9 cellular contexts compared by ENCODE assay signal in the genomic region with DNA sequence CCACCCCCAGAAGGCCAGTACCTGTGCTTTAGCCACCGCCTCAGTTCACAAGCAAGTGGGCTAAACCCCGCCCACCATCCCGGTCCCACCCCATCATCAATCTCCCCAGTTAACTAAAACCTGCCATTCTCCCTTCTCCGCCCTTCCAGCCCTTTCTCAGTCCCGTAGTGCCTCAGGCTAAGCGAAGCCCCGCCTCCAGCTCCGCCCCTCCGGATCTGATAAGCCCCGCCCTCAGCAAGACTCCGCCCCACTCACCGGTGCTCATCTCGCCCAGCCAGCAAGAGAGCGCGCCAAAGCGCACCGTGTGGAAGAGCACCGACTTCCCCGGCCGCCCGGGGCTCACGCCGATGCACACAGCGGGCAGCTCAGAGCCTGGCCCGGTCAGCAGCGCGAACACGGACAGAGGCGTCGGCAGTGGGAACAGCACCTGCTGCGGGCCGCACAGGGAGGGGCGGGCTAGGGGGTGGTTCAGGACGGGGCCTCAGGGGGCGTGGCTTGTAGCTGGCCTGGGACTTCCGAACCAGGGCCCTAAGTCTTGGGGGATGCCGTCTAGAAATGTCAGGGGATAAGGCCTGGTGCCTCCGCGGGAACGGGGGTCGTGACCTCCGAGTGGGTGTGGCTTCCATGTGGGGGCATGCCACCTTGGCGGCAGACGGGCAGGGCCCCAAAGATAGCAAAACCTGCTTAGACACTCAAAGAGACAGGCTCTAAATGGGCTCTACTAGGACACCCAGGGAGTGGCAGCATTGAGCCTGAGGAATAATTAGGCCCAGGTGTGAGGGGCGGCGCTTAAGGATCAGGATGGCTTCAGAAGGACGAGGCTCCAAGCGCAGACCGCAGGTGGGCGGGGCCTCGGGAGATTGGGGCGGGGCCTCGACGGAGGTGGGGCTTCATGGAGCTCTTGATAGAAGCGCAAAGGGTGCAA. TPM values are rescaled to one million over a fixed set of nuclear protein-coding genes. Genes with fewer than 3 reads are reported as not detected.
DNase-seq lines count a peak whose midpoint lies in the region; ATAC-seq and TF ChIP-seq lines count a peak whose summit lies in the region.
"Had no signal": no experiment of that assay in that cellular context is flagged by ENCODE, and none has a peak within 500 bp of the region (broad histone marks: within the 10 kb centered on the region; RNA-seq: fewer than 3 reads in every experiment).

No MANE protein-coding gene starts in this region.

- H3K4me3 Mint-ChIP-seq in Caco-2 (ENCODE audit: unreplicated experiment) = peak overlapping the region; percentile 85
- no peak overlapping the region for H3K4me3 Mint-ChIP-seq in activated naive CD4-positive, alpha-beta T cell treated with anti-CD3 and anti-CD28 coated beads for 36 hours
- peak overlapping the region; percentile 89 for H3K4me3 Mint-ChIP-seq in type B pancreatic cell
- H3K4me3 Mint-ChIP-seq in effector memory CD8-positive, alpha-beta T cell = no peak overlapping the region
- H3K4me3 Mint-ChIP-seq: naive thymus-derived CD8-positive, alpha-beta T cell had no signal

- ATAC-seq in left colon (peak; percentile 82), GM18861 (IDR thresholded peaks at IDR 0.05; ENCODE audit: unreplicated experiment) (no peak)
- no peak for ATAC-seq in effector memory CD8-positive, alpha-beta T cell (replicated peaks)
- ATAC-seq: naive thymus-derived CD8-positive, alpha-beta T cell had no signal

- H3K9me3 ChIP-seq in Caco-2 = no peaks in the 10 kb centered on the region

- H3K27ac Mint-ChIP-seq in Caco-2 (ENCODE audit: unreplicated experiment) (peak overlapping the region; percentile 69), type B pancreatic cell (peak overlapping the region; percentile 68)
- no peak overlapping the region for H3K27ac Mint-ChIP-seq in activated naive CD4-positive, alpha-beta T cell treated with anti-CD3 and anti-CD28 coated beads for 36 hours
- H3K27ac Mint-ChIP-seq in effector memory CD8-positive, alpha-beta T cell = no peak overlapping the region

- H3K36me3 Mint-ChIP-seq in Caco-2 (ENCODE audit: insufficient read depth, unreplicated experiment) (peaks cover 5% of the 10 kb centered on the region), type B pancreatic cell (no peaks in the 10 kb centered on the region)
- peaks cover 29% of the 10 kb centered on the region for H3K36me3 Mint-ChIP-seq in activated naive CD4-positive, alpha-beta T cell treated with anti-CD3 and anti-CD28 coated beads for 36 hours (ENCODE audit: low read depth)
- peaks cover 61% of the 10 kb centered on the region for H3K36me3 Mint-ChIP-seq in effector memory CD8-positive, alpha-beta T cell (ENCODE audit: insufficient read depth)

- no peaks in the 10 kb centered on the region for H3K27me3 ChIP-seq in Caco-2 (replicated peaks; ENCODE audit: control insufficient read depth, insufficient read depth, low read length)

- POLR2A ChIA-PET in Caco-2 (lab: Charles Lee) = interaction anchor here (1.6 kb wide), 1 partner anchor 22 kb away, joined by 6 read pairs; the partner anchor contains the start of gene EIF3K

- TF ChIP-seq CTCF in Caco-2 (IDR thresholded peaks at IDR 0.05; ENCODE audit: insufficient read depth in 1 of 2, low read depth in 1 of 2, low read length in 1 of 2, severe bottlenecking in 1 of 2, unreplicated experiment in 1 of 2) (peak in 1 of 2 experiments; percentile 4), type B pancreatic cell (conservative IDR thresholded peaks at IDR 0.05) (no peak)

- H3K27me3 Mint-ChIP-seq in Caco-2 (ENCODE audit: insufficient read depth, unreplicated experiment) = no peaks in the 10 kb centered on the region
- H3K27me3 Mint-ChIP-seq in activated naive CD4-positive, alpha-beta T cell treated with anti-CD3 and anti-CD28 coated beads for 36 hours (ENCODE audit: low read depth) = no peaks in the 10 kb centered on the region
- no peaks in the 10 kb centered on the region for H3K27me3 Mint-ChIP-seq in type B pancreatic cell
- H3K27me3 Mint-ChIP-seq in effector memory CD8-positive, alpha-beta T cell = no peaks in the 10 kb centered on the region
- H3K27me3 Mint-ChIP-seq: naive thymus-derived CD8-positive, alpha-beta T cell had no signal

- intact Hi-C loops in Caco-2 (cut with micrococcal nuclease; ENCODE audit: unreplicated experiment) (loop anchor here (2.0 kb wide), 1 partner anchor 22 kb away; the partner anchor contains the start of gene EIF3K), left colon (cut with DNase I, micrococcal nuclease) (no loop called here)
- intact Hi-C loops in activated naive CD4-positive, alpha-beta T cell treated with anti-CD3 and anti-CD28 coated beads for 36 hours (cut with micrococcal nuclease) = no loop called here

- H3K4me1 Mint-ChIP-seq in Caco-2 (ENCODE audit: low read depth, unreplicated experiment) (peaks cover 7% of the 10 kb centered on the region), type B pancreatic cell (ENCODE audit: unreplicated experiment) (peaks cover 5% of the 10 kb centered on the region)
- H3K4me1 Mint-ChIP-seq in activated naive CD4-positive, alpha-beta T cell treated with anti-CD3 and anti-CD28 coated beads for 36 hours (ENCODE audit: low read depth) = no peaks in the 10 kb centered on the region
- H3K4me1 Mint-ChIP-seq in effector memory CD8-positive, alpha-beta T cell (ENCODE audit: low read depth in 2 of 2) = peaks cover 0 to 17% of the 10 kb centered on the region in 2 donors

- H3K36me3 ChIP-seq in Caco-2 (ENCODE audit: control insufficient read depth, insufficient read depth, low read length) = no peaks in the 10 kb centered on the region

- no TSS peak for BruUV-seq in Caco-2 (replicated peaks; lab: Mats Ljungman, UMichigan)

- no peaks in the 10 kb centered on the region for H3K4me1 ChIP-seq in Caco-2

- peak overlapping the region; percentile 39 for H3K4me3 ChIP-seq in Caco-2 (ENCODE audit: low read depth, low read length)

- CTCF ChIA-PET in Caco-2 (lab: Charles Lee) = interaction anchor here (0.8 to 2.1 kb wide), 3 partner anchors 38 to 193 kb away, joined by 4 to 6 read pairs (median 5); partner anchors contain the start of gene FAM98C
- CTCF ChIA-PET in activated naive CD4-positive, alpha-beta T cell treated with anti-CD3 and anti-CD28 coated beads for 36 hours (lab: Charles Lee) = no interaction called here

- DNase-seq in Caco-2 (peak; percentile 87), NCI-H1417 treated with DMSO at 0.1 percent for 48 hours (lab: John Stamatoyannopoulos, UW) (peak; percentile 53), left colon (peak in 1 of 2 donors; percentile 65), type B pancreatic cell (ENCODE audit: extremely low spot score, unreplicated experiment) (peak; percentile 89), NAMALWA (ENCODE audit: low spot score) (no peak)
- DNase-seq in activated naive CD4-positive, alpha-beta T cell treated with anti-CD3 and anti-CD28 coated beads for 36 hours = peak; percentile 27
- DNase-seq in effector memory CD8-positive, alpha-beta T cell = no peak

- H3K9me3 Mint-ChIP-seq in Caco-2 (ENCODE audit: unreplicated experiment) (no peaks in the 10 kb centered on the region), type B pancreatic cell (no peaks in the 10 kb centered on the region)
- no peaks in the 10 kb centered on the region for H3K9me3 Mint-ChIP-seq in activated naive CD4-positive, alpha-beta T cell treated with anti-CD3 and anti-CD28 coated beads for 36 hours
- no peaks in the 10 kb centered on the region for H3K9me3 Mint-ChIP-seq in effector memory CD8-positive, alpha-beta T cell
- H3K9me3 Mint-ChIP-seq: naive thymus-derived CD8-positive, alpha-beta T cell had no signal

RNA-seq across cellular contexts. Expression of gene MAP4K1, which starts 21.4 kb away (rescaled TPM):
- total RNA-seq in Caco-2 (2022) (1.7 and 2.4 TPM in 2 replicates), left colon (1 to 10 TPM; 2.9 to 6.6 TPM), type B pancreatic cell (ENCODE audit: low replicate concordance) (2.4 and 16.8 TPM in 2 replicates)
- 100 to 1,000 TPM; 135 to 148 TPM for total RNA-seq in activated naive CD4-positive, alpha-beta T cell treated with anti-CD3 and anti-CD28 coated beads for 36 hours

RNA-seq across cellular contexts. Expression of gene EIF3K, which starts 22.7 kb away (rescaled TPM):
- total RNA-seq in Caco-2 (2022) = 354 and 380 TPM in 2 replicates
- 100 to 1,000 TPM; 299 to 324 TPM for total RNA-seq in activated naive CD4-positive, alpha-beta T cell treated with anti-CD3 and anti-CD28 coated beads for 36 hours
- 100 to 1,000 TPM; 343 to 430 TPM for total RNA-seq in left colon
- 274 and 310 TPM in 2 replicates for total RNA-seq in type B pancreatic cell (ENCODE audit: low replicate concordance)

RNA-seq across cellular contexts. Expression of gene ACTN4, which starts 51.1 kb away (rescaled TPM):
- total RNA-seq in Caco-2 (2022) (605 and 658 TPM in 2 replicates), left colon (1,000 to 10,000 TPM in 1 of 2 donors, 100 to 1,000 TPM in 1; 971 to 1,150 TPM), type B pancreatic cell (ENCODE audit: low replicate concordance) (475 and 776 TPM in 2 replicates)
- total RNA-seq in activated naive CD4-positive, alpha-beta T cell treated with anti-CD3 and anti-CD28 coated beads for 36 hours = 100 to 1,000 TPM; 117 to 119 TPM

Comparison
In these comparisons a context has a peak if more than half of its experiments do, and no peak if none do; other contexts are left out.
1. DNase-seq: peak in Caco-2 (2 of 2), NCI-H1417 treated with DMSO at 0.1 percent for 48 hours (single experiment), activated naive CD4-positive, alpha-beta T cell treated with anti-CD3 and anti-CD28 coated beads for 36 hours (single experiment) and type B pancreatic cell (single experiment); none in effector memory CD8-positive, alpha-beta T cell (0 of 3) and NAMALWA (single experiment).
2. H3K27ac Mint-ChIP-seq: peak in Caco-2 (single experiment) and type B pancreatic cell (single experiment); none in activated naive CD4-positive, alpha-beta T cell treated with anti-CD3 and anti-CD28 coated beads for 36 hours (single experiment) and effector memory CD8-positive, alpha-beta T cell (0 of 2).
3. H3K4me3 Mint-ChIP-seq: peak in Caco-2 (single experiment) and type B pancreatic cell (single experiment); none in activated naive CD4-positive, alpha-beta T cell treated with anti-CD3 and anti-CD28 coated beads for 36 hours (single experiment) and effector memory CD8-positive, alpha-beta T cell (0 of 2).